11 cellular contexts compared by ENCODE assay signal in genomic region chr7:45033931-45034290, GRCh38. TPM values are rescaled to one million over a fixed set of nuclear protein-coding genes. Genes with fewer than 3 reads are reported as not detected.
DNase-seq lines count a peak whose midpoint lies in the region; ATAC-seq, FAIRE-seq and TF ChIP-seq lines count a peak whose summit lies in the region.
"Had no signal": no experiment of that assay in that cellular context is flagged by ENCODE, and none has a peak within 500 bp of the region (broad histone marks: within the 10 kb centered on the region; RNA-seq: fewer than 3 reads in every experiment).

No MANE protein-coding gene starts in this region.

- no peak overlapping the region for H2AK5ac ChIP-seq in H1 (ENCODE audit: low read depth, low read length)

- H3K4me3 ChIP-seq in RWPE2 (ENCODE audit: severe bottlenecking) (no peak overlapping the region), H1 (ENCODE audit: extremely low read depth in 1 of 4, insufficient read depth in 2 of 4, low read depth in 3 of 4, low read length in 4 of 4) (no peak overlapping the region), BE2C (ENCODE audit: low read depth, low read length) (no peak overlapping the region)
- H3K4me3 ChIP-seq: upper lobe of right lung had no signal

- H3K9me3 ChIP-seq in RWPE2 (ENCODE audit: severe bottlenecking) (no peaks in the 10 kb centered on the region), H1 (ENCODE audit: insufficient read depth in 2 of 2, low read depth in 1 of 2, low read length in 1 of 2) (no peaks in the 10 kb centered on the region), BE2C (no peaks in the 10 kb centered on the region)
- H3K9me3 ChIP-seq: upper lobe of right lung had no signal

- peaks cover 3 to 4% of the 10 kb centered on the region in 2 experiments for H4K20me1 ChIP-seq in H1 (replicated peaks in 1 of 2; ENCODE audit: control insufficient read depth in 1 of 2, insufficient read depth in 2 of 2, low read length in 2 of 2)

- no peak overlapping the region for H3K4ac ChIP-seq in H1 (replicated peaks; ENCODE audit: insufficient read length, low read depth, low read length)

- no peak for TF ChIP-seq POLR2A in H1 (IDR thresholded peaks at IDR 0.05; ENCODE audit: control extremely low read depth in 1 of 2, low read depth in 2 of 2, low read length in 2 of 2)

- TF ChIP-seq RAD21 in H1 (IDR thresholded peaks at IDR 0.05 in 1 of 2, conservative IDR thresholded peaks at IDR 0.05 in 1 of 2; ENCODE audit: low read depth in 2 of 2, low read length in 2 of 2): no peak

- no peak overlapping the region for H3K4me2 ChIP-seq in H1 (ENCODE audit: insufficient read depth in 1 of 2, low read depth in 2 of 2, low read length in 2 of 2)

- no peak overlapping the region for H2AFZ ChIP-seq in H1 (ENCODE audit: low read length)

- H4K8ac ChIP-seq in H1 (ENCODE audit: extremely low read depth, insufficient read depth, low read length): no peak overlapping the region

- H4K5ac ChIP-seq in H1 (ENCODE audit: insufficient read length, low read depth, low read length): no peak overlapping the region

- peak overlapping the region; percentile 36; the same call in 1 of the 2 replicates for H2BK5ac ChIP-seq in H1 (ENCODE audit: low read depth, low read length)

- peak overlapping the region; percentile 74 for H3K27ac ChIP-seq in RWPE2 (ENCODE audit: poor library complexity, severe bottlenecking)
- no peak overlapping the region for H3K27ac ChIP-seq in H1 (ENCODE audit: low read depth, low read length)
- H3K27ac ChIP-seq: upper lobe of right lung had no signal

- no peak overlapping the region for H3K56ac ChIP-seq in H1 (replicated peaks; ENCODE audit: insufficient read length, low read depth, low read length)

- H3K79me2 ChIP-seq in H1 (ENCODE audit: control insufficient read depth in 1 of 2, insufficient read depth in 2 of 2, low read length in 2 of 2): peaks cover 0 to 27% of the 10 kb centered on the region in 2 experiments; a peak in 2 of 4 replicates

- CTCF ChIA-PET in H1 (lab: Charles Lee; ENCODE audit: partially characterized antibody): interaction anchor here (0.8 to 1.3 kb wide), 2 partner anchors 17 to 38 kb away, joined by 3 read pairs; no protein-coding TSS in a partner anchor

- H2BK15ac ChIP-seq in H1 (ENCODE audit: low read length): no peak overlapping the region

- H3K9ac ChIP-seq in H1 (replicated peaks in 1 of 4; ENCODE audit: extremely low read depth in 1 of 4, low read depth in 3 of 4, low read length in 3 of 4): no peak overlapping the region

- no peak overlapping the region for H4K91ac ChIP-seq in H1 (replicated peaks; ENCODE audit: insufficient read length, low read length)

- DNase-seq in DMS79 treated with DMSO at 0.1 percent for 48 hours (lab: John Stamatoyannopoulos, UW) (peak; percentile 41), RWPE2 (ENCODE audit: low spot score) (peak; percentile 70), H1 (ENCODE audit: low read depth in 1 of 2, low spot score in 2 of 2) (no peak), pons (ENCODE audit: low spot score) (peak; percentile 15), BE2C (no peak), NOMO-1 treated with DMSO at 0.1 percent for 48 hours (lab: John Stamatoyannopoulos, UW; ENCODE audit: unreplicated experiment) (no peak), dedifferentiated amniotic fluid mesenchymal stem cell (ENCODE audit: extremely low spot score) (no peak)
- DNase-seq: cortex of kidney; islet precursor cell; stimulated activated CD4-positive, alpha-beta T cell treated with anti-CD3 and anti-CD28 coated beads, Interleukin-15, amount 100 ng/mL, for 24 hours; upper lobe of right lung had no signal

- H3K27me3 ChIP-seq in RWPE2 (ENCODE audit: insufficient read depth, poor library complexity, severe bottlenecking) (no peaks in the 10 kb centered on the region), H1 (replicated peaks in 1 of 4; ENCODE audit: control insufficient read depth in 3 of 4, extremely low read depth in 1 of 4, insufficient read depth in 3 of 4, low read length in 3 of 4) (no peaks in the 10 kb centered on the region), BE2C (no peaks in the 10 kb centered on the region)
- H3K27me3 ChIP-seq: upper lobe of right lung had no signal

- H3K36me3 ChIP-seq in RWPE2 (ENCODE audit: low read depth) (peaks cover 13% of the 10 kb centered on the region), H1 (ENCODE audit: control insufficient read depth in 2 of 4, insufficient read depth in 4 of 4, low read length in 3 of 4) (no peaks in the 10 kb centered on the region; a peak in 1 of 8 replicates), BE2C (peaks cover 5% of the 10 kb centered on the region)

- H3K14ac ChIP-seq in H1 (ENCODE audit: insufficient read length): no peak overlapping the region

- TF ChIP-seq CTCF in RWPE2 (IDR thresholded peaks at IDR 0.05; ENCODE audit: poor library complexity, severe bottlenecking) (no peak), H1 (IDR thresholded peaks at IDR 0.05; ENCODE audit: control extremely low read depth in 1 of 3, insufficient read depth in 1 of 3, low read depth in 1 of 3, low read length in 3 of 3) (no peak), BE2C (IDR thresholded peaks at IDR 0.05; ENCODE audit: low read depth, low read length) (no peak)

- H3K4me1 ChIP-seq in RWPE2 (ENCODE audit: insufficient read depth, poor library complexity, severe bottlenecking): peaks cover 20% of the 10 kb centered on the region
- H3K4me1 ChIP-seq in H1 (replicated peaks in 1 of 4; ENCODE audit: control insufficient read depth in 3 of 4, insufficient read depth in 4 of 4, low read length in 3 of 4): peaks cover 0 to 5% (median 0%) of the 10 kb centered on the region in 4 experiments; a peak in 1 of 7 replicates
- H3K4me1 ChIP-seq in BE2C: no peaks in the 10 kb centered on the region

- ATAC-seq in RWPE2 (ENCODE audit: low read depth): peak; percentile 86
- ATAC-seq: upper lobe of right lung had no signal

- no peaks in the 10 kb centered on the region; the same call in none of the 2 replicates for H3K79me1 ChIP-seq in H1 (ENCODE audit: low read depth, low read length)

- no peak for FAIRE-seq in H1 (lab: Jason Lieb, UNC)

- H2BK120ac ChIP-seq in H1 (replicated peaks; ENCODE audit: low read depth, low read length): no peak overlapping the region

- H2BK12ac ChIP-seq in H1 (ENCODE audit: low read depth, low read length): no peak overlapping the region

- H2BK20ac ChIP-seq in H1 (ENCODE audit: low read length): no peak overlapping the region

- H3K23me2 ChIP-seq in H1 (ENCODE audit: low read depth, low read length): no peaks in the 10 kb centered on the region

- H3K18ac ChIP-seq in H1 (ENCODE audit: extremely low read depth, low read length): no peak overlapping the region

- no peak for TF ChIP-seq EP300 in H1 (IDR thresholded peaks at IDR 0.05; ENCODE audit: borderline replicate concordance in 1 of 2, low read depth in 2 of 2, low read length in 2 of 2)

- no peak overlapping the region for H3K23ac ChIP-seq in H1 (ENCODE audit: insufficient read length)

- POLR2A ChIA-PET in H1 (lab: Charles Lee; ENCODE audit: partially characterized antibody): interaction anchor here (0.9 to 1.4 kb wide), 3 partner anchors 8 to 52 kb away, joined by 3 to 5 read pairs (median 3); no protein-coding TSS in a partner anchor

- WGBS in H1 (ENCODE audit: extremely low coverage in 1 of 2, insufficient coverage in 1 of 2, insufficient read length in 1 of 2, insufficient replicate concordance in 2 of 2, low coverage in 1 of 2, low lambda C conversion rate in 2 of 2, missing lambda C conversion rate in 1 of 2), 2 experiments: 81% methylated on average over 4 of the region's 4 CpGs; no CpG with 5 or more reads in 1 of the 2 experiments

TF ChIP-seq in H1, 55 proteins besides CTCF, POLR2A, EP300 and RAD21 (continues in another document):
- TF ChIP-seq NRF1 (IDR thresholded peaks at IDR 0.05; ENCODE audit: low read depth, low read length) (no peak), GTF2F1 (IDR thresholded peaks at IDR 0.05; ENCODE audit: borderline replicate concordance, low read depth, low read length) (no peak)

RNA-seq across cellular contexts. Expression of gene CCM2, which starts 33.9 kb away (rescaled TPM):
- total RNA-seq in H1 (2021; fragmentation: NEBNext Ultra II Directional; extraction: Animal tissue kit (Norgen Biotek cat#: 25700)): 31.3 and 31.6 TPM in 2 replicates
- 41.2 and 54.8 TPM in 2 replicates for polyA plus RNA-seq in H1 (2011; rRNA removed)
- 40.7 TPM for polyA plus RNA-seq in H1 (2011; cell fraction: cytosol; rRNA removed)
- polyA plus RNA-seq in H1 (2011; cell fraction: nucleus; rRNA removed): 51.2 TPM
- 21.6 to 34.6 TPM (median 32.5 TPM) in 4 replicates for polyA plus RNA-seq in H1 (2012, experiment 1 of 2)
- 28.2 TPM for polyA plus RNA-seq in H1 (2012, experiment 2 of 2)
- polyA plus RNA-seq in H1 (2013, experiment 1 of 2): 20.3 TPM
- polyA plus RNA-seq in H1 (2013, experiment 2 of 2): 19.7 TPM
- 26.9 and 30.1 TPM in 2 replicates for polyA minus RNA-seq in H1 (2011; rRNA and poly(A)+ RNA removed)
- polyA minus RNA-seq in H1 (2011; cell fraction: cytosol; rRNA and poly(A)+ RNA removed): 18.4 TPM
- polyA minus RNA-seq in H1 (2011; cell fraction: nucleus; rRNA and poly(A)+ RNA removed): 19.1 TPM
- 42.7 TPM for polyA plus RNA-seq in BE2C (2012; ENCODE audit: insufficient read depth, insufficient read length, low read depth)

RNA-seq across cellular contexts. Expression of gene NACAD, which starts 54.9 kb away (rescaled TPM):
- 6.0 and 6.4 TPM in 2 replicates for total RNA-seq in H1 (2021; fragmentation: NEBNext Ultra II Directional; extraction: Animal tissue kit (Norgen Biotek cat#: 25700))
- polyA plus RNA-seq in H1 (2011; rRNA removed): 1.3 and 2.7 TPM in 2 replicates
- polyA plus RNA-seq in H1 (2011; cell fraction: cytosol; rRNA removed): 0.89 TPM
- polyA plus RNA-seq in H1 (2011; cell fraction: nucleus; rRNA removed): 2.7 TPM
- 3.6 to 5.1 TPM (median 4.4 TPM) in 4 replicates for polyA plus RNA-seq in H1 (2012, experiment 1 of 2)
- polyA plus RNA-seq in H1 (2012, experiment 2 of 2): 3.1 TPM
- 3.0 TPM for polyA plus RNA-seq in H1 (2013, experiment 1 of 2)
- 2.9 TPM for polyA plus RNA-seq in H1 (2013, experiment 2 of 2)
- polyA minus RNA-seq in H1 (2011; rRNA and poly(A)+ RNA removed): 1.0 and 1.1 TPM in 2 replicates
- polyA minus RNA-seq in H1 (2011; cell fraction: cytosol; rRNA and poly(A)+ RNA removed): 3.6 TPM
- 4.6 TPM for polyA minus RNA-seq in H1 (2011; cell fraction: nucleus; rRNA and poly(A)+ RNA removed)
- 21.8 TPM for polyA plus RNA-seq in BE2C (2012; ENCODE audit: insufficient read depth, insufficient read length, low read depth)

RNA-seq across cellular contexts. Expression of gene MYO1G, which starts 55.1 kb away (rescaled TPM):
- total RNA-seq in H1 (2021; fragmentation: NEBNext Ultra II Directional; extraction: Animal tissue kit (Norgen Biotek cat#: 25700)): 0.11 and 0.19 TPM in 2 replicates
- 0.08 and 0.11 TPM in 2 replicates for polyA plus RNA-seq in H1 (2011; rRNA removed)
- 0.12 TPM for polyA plus RNA-seq in H1 (2011; cell fraction: cytosol; rRNA removed)
- polyA plus RNA-seq in H1 (2011; cell fraction: nucleus; rRNA removed): 0.50 TPM
- 0.08 to 0.15 TPM (median 0.11 TPM) in 3 of 4 replicates, not detected in the other for polyA plus RNA-seq in H1 (2012, experiment 1 of 2)
- polyA plus RNA-seq in H1 (2012, experiment 2 of 2): not detected
- 0.04 TPM for polyA plus RNA-seq in H1 (2013, experiment 1 of 2)
- 0.04 TPM for polyA plus RNA-seq in H1 (2013, experiment 2 of 2)
- polyA minus RNA-seq in H1 (2011; rRNA and poly(A)+ RNA removed): 0.20 and 0.54 TPM in 2 replicates
- 1.8 TPM for polyA minus RNA-seq in H1 (2011; cell fraction: cytosol; rRNA and poly(A)+ RNA removed)
- 1.9 TPM for polyA minus RNA-seq in H1 (2011; cell fraction: nucleus; rRNA and poly(A)+ RNA removed)
- polyA plus RNA-seq in BE2C (2012; ENCODE audit: insufficient read depth, insufficient read length, low read depth): not detected

Comparison
In these comparisons a context has a peak if more than half of its experiments do, and no peak if none do; other contexts are left out.
1. DNase-seq: peak in DMS79 treated with DMSO at 0.1 percent for 48 hours (single experiment), RWPE2 (single experiment) and pons (single experiment); none in H1 (0 of 2), BE2C (single experiment), NOMO-1 treated with DMSO at 0.1 percent for 48 hours (single experiment) and dedifferentiated amniotic fluid mesenchymal stem cell (single experiment).